13 cellular contexts compared by ENCODE assay signal in genomic region chr7:8133188-8133848, GRCh38.
DNase-seq lines count a peak whose midpoint lies in the region; ATAC-seq and TF ChIP-seq lines count a peak whose summit lies in the region.
"Had no signal": no experiment of that assay in that cellular context is flagged by ENCODE, and none has a peak within 500 bp of the region (broad histone marks: within the 10 kb centered on the region; RNA-seq: fewer than 3 reads in every experiment).

No MANE protein-coding gene starts in this region.

- TF ChIP-seq CTCF in nephron (IDR thresholded peaks at IDR 0.05; ENCODE audit: unreplicated experiment in 3 of 3): no peak

- H3K27ac Mint-ChIP-seq in T-helper 17 cell: peak overlapping the region; percentile 97
- H3K27ac Mint-ChIP-seq in nephron: peak overlapping the region; percentile 78 to 94 (median 86)

- peak overlapping the region; percentile 50 for H3K4me3 Mint-ChIP-seq in T-helper 17 cell
- no peak overlapping the region for H3K4me3 Mint-ChIP-seq in nephron

- H3K4me1 Mint-ChIP-seq in T-helper 17 cell (peaks cover 55% of the 10 kb centered on the region), nephron (peaks cover 6% of the 10 kb centered on the region)

- H3K36me3 Mint-ChIP-seq in T-helper 17 cell (ENCODE audit: low read depth): no peaks in the 10 kb centered on the region
- no peaks in the 10 kb centered on the region for H3K36me3 Mint-ChIP-seq in nephron (ENCODE audit: low read depth)

- no peaks in the 10 kb centered on the region for H3K9me3 ChIP-seq in T-helper 17 cell (ENCODE audit: control insufficient read depth, low read length, poor library complexity, severe bottlenecking)
- H3K9me3 ChIP-seq: left lung had no signal

- ATAC-seq in GM19043 (IDR thresholded peaks at IDR 0.05; ENCODE audit: low read depth, unreplicated experiment) (peak; percentile 43), HG02678 (IDR thresholded peaks at IDR 0.05; ENCODE audit: unreplicated experiment) (peak; percentile 26), T-helper 17 cell (no peak)
- ATAC-seq: left lung had no signal

- H3K27me3 Mint-ChIP-seq in T-helper 17 cell: no peaks in the 10 kb centered on the region
- H3K27me3 Mint-ChIP-seq in nephron (ENCODE audit: low read depth): no peaks in the 10 kb centered on the region

- DNase-seq in T-helper 17 cell (no peak), iPS-NIHi7 (ENCODE audit: extremely low spot score) (no peak), SKM-1 treated with dmso at 0.1 percent for 144 hours (lab: John Stamatoyannopoulos, UW; ENCODE audit: unreplicated experiment) (no peak), SHP77 (lab: John Stamatoyannopoulos, UW) (no peak), SIG-M5 (lab: John Stamatoyannopoulos, UW) (no peak)
- DNase-seq: Calu3, left lung, NCI-H345, nucleus accumbens, SHP77 treated with DMSO at 0.1 percent for 48 hours had no signal

- H3K9me3 Mint-ChIP-seq in nephron: no peaks in the 10 kb centered on the region
